1 cellular context compared by ENCODE assay signal in the genomic region with DNA sequence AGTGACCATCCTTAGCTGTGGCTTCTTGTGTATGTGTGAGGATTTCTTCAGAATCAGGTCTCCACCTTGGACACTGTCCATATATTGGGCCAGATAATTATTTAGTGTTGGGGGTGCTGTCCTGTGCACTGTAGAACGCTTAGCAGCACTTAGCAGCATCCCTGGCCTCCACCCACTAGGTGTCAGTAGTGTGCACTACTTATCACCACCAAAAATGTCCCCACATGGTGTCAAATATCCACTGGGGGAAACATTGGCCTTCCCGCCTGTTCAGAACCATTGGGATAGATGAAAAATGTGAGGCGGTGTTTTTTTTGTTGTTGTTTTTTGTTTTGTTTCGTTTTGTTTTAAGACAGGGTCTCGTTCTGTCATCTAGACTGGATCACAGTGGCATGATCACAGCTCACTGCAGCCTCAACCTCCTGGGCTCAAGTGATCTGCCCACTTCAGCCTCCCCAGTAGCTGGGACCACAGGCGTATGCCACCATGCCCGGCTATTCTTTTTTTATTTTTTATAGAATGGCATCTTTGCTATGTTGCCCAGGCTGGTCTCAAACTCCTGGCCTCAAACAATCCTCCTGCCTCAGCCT.
TF ChIP-seq lines count a peak whose summit lies in the region.

No MANE protein-coding gene starts in this region.

TF ChIP-seq in HepG2, 621 proteins besides CTCF, POLR2A, EP300 and RAD21 (continued from another document):
- TF ChIP-seq, protein P1, sequence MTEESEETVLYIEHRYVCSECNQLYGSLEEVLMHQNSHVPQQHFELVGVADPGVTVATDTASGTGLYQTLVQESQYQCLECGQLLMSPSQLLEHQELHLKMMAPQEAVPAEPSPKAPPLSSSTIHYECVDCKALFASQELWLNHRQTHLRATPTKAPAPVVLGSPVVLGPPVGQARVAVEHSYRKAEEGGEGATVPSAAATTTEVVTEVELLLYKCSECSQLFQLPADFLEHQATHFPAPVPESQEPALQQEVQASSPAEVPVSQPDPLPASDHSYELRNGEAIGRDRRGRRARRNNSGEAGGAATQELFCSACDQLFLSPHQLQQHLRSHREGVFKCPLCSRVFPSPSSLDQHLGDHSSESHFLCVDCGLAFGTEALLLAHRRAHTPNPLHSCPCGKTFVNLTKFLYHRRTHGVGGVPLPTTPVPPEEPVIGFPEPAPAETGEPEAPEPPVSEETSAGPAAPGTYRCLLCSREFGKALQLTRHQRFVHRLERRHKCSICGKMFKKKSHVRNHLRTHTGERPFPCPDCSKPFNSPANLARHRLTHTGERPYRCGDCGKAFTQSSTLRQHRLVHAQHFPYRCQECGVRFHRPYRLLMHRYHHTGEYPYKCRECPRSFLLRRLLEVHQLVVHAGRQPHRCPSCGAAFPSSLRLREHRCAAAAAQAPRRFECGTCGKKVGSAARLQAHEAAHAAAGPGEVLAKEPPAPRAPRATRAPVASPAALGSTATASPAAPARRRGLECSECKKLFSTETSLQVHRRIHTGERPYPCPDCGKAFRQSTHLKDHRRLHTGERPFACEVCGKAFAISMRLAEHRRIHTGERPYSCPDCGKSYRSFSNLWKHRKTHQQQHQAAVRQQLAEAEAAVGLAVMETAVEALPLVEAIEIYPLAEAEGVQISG (CRISPR knock-in tag; IDR thresholded peaks at IDR 0.05) = peak; percentile 97
- TF ChIP-seq, protein P2, sequence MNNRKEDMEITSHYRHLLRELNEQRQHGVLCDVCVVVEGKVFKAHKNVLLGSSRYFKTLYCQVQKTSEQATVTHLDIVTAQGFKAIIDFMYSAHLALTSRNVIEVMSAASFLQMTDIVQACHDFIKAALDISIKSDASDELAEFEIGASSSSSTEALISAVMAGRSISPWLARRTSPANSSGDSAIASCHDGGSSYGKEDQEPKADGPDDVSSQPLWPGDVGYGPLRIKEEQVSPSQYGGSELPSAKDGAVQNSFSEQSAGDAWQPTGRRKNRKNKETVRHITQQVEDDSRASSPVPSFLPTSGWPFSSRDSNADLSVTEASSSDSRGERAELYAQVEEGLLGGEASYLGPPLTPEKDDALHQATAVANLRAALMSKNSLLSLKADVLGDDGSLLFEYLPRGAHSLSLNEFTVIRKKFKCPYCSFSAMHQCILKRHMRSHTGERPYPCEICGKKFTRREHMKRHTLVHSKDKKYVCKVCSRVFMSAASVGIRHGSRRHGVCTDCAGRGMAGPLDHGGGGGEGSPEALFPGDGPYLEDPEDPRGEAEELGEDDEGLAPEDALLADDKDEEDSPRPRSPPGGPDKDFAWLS (CRISPR knock-in tag; IDR thresholded peaks at IDR 0.05; ENCODE audit: borderline replicate concordance) = no peak
- TF ChIP-seq KAT7 (CRISPR knock-in tag; IDR thresholded peaks at IDR 0.05; ENCODE audit: borderline replicate concordance) (no peak), CREM (IDR thresholded peaks at IDR 0.05) (no peak), CREM (CRISPR knock-in tag; IDR thresholded peaks at IDR 0.05) (no peak), SIX1 (CRISPR knock-in tag; IDR thresholded peaks at IDR 0.05; ENCODE audit: borderline replicate concordance) (peak; percentile 77; the same call in 1 of the 2 replicates), PLRG1 (conservative IDR thresholded peaks at IDR 0.05) (no peak), ZNF567 (CRISPR knock-in tag; IDR thresholded peaks at IDR 0.05; ENCODE audit: borderline replicate concordance) (no peak), GPN1 (CRISPR knock-in tag; IDR thresholded peaks at IDR 0.05; ENCODE audit: borderline replicate concordance) (no peak), ZNF644 (CRISPR knock-in tag; IDR thresholded peaks at IDR 0.05; ENCODE audit: low read depth) (0 out of 2 replicates have a peak, but pooled peaks have one; percentile 44), ZMYM4 (CRISPR knock-in tag; IDR thresholded peaks at IDR 0.05) (peak; percentile 82), ZNF678 (CRISPR knock-in tag; IDR thresholded peaks at IDR 0.05) (no peak), ZNF792 (CRISPR knock-in tag; IDR thresholded peaks at IDR 0.05) (no peak)
